In the genomic region with DNA sequence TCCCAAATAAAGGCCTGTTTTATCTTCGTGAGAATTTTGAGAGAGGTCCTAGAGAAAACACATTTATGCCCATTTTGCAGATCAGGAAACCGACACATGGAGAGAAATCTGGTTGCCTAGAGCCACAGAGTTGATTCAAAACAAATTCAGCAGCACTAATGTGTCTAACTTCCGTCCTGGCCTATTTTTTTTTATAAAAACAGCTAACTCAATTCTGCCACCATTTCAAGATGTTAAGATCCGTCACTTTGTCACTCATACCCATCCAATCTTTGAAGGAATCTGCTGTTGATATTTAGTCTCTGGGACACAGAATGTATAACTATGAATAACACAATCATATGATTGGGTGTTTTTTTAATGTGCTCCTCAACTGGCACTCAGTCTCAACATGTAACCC, we compare ENCODE assay signal across 18 cellular contexts.
A peak's percentile ranks its signal among the peaks of the same experiment; 100 is the strongest.
DNase-seq lines count a peak whose midpoint lies in the region; ATAC-seq and TF ChIP-seq lines count a peak whose summit lies in the region.
"Had no signal": no experiment of that assay in that cellular context is flagged by ENCODE, and none has a peak within 500 bp of the region (broad histone marks: within the 10 kb centered on the region; RNA-seq: fewer than 3 reads in every experiment).

No MANE protein-coding gene starts in this region.

- POLR2A ChIA-PET in activated CD4-positive, alpha-beta T cell treated with anti-CD3 and anti-CD28 coated beads for 36 hours (lab: Charles Lee): interaction anchor here (0.7 kb wide), 1 partner anchor 632 kb away, joined by 6 read pairs; no protein-coding TSS in a partner anchor

- CTCF ChIA-PET in activated CD4-positive, alpha-beta T cell treated with anti-CD3 and anti-CD28 coated beads for 36 hours (lab: Charles Lee): no interaction called here

- intact Hi-C loops in activated CD4-positive, alpha-beta T cell treated with anti-CD3 and anti-CD28 coated beads for 36 hours (cut with DNase I, micrococcal nuclease): loop anchor here (5.0 to 10.0 kb wide), 4 partner anchors 86 to 994 kb away; no protein-coding TSS in a partner anchor

- peak overlapping the region; percentile 88 for H3K27ac Mint-ChIP-seq in activated CD4-positive, alpha-beta T cell treated with anti-CD3 and anti-CD28 coated beads for 36 hours
- H3K27ac Mint-ChIP-seq in stimulated activated naive CD8-positive, alpha-beta T cell treated with anti-CD3 and anti-CD28 coated beads, Interleukin-15, amount 100 ng/mL, for 72 hours: peak overlapping the region; percentile 28 to 69
- H3K27ac Mint-ChIP-seq: GM23338 had no signal

- no peaks in the 10 kb centered on the region for H3K9me3 Mint-ChIP-seq in activated CD4-positive, alpha-beta T cell treated with anti-CD3 and anti-CD28 coated beads for 36 hours (ENCODE audit: low read depth)
- no peaks in the 10 kb centered on the region for H3K9me3 Mint-ChIP-seq in stimulated activated naive CD8-positive, alpha-beta T cell treated with anti-CD3 and anti-CD28 coated beads, Interleukin-15, amount 100 ng/mL, for 72 hours
- H3K9me3 Mint-ChIP-seq: GM23338 had no signal

- peaks cover 62% of the 10 kb centered on the region for H3K4me1 Mint-ChIP-seq in activated CD4-positive, alpha-beta T cell treated with anti-CD3 and anti-CD28 coated beads for 36 hours
- H3K4me1 Mint-ChIP-seq in stimulated activated naive CD8-positive, alpha-beta T cell treated with anti-CD3 and anti-CD28 coated beads, Interleukin-15, amount 100 ng/mL, for 72 hours: peaks cover 50% of the 10 kb centered on the region

- H3K36me3 Mint-ChIP-seq in activated CD4-positive, alpha-beta T cell treated with anti-CD3 and anti-CD28 coated beads for 36 hours (ENCODE audit: low read depth): no peaks in the 10 kb centered on the region

- H3K27me3 Mint-ChIP-seq in activated CD4-positive, alpha-beta T cell treated with anti-CD3 and anti-CD28 coated beads for 36 hours: no peaks in the 10 kb centered on the region
- H3K27me3 Mint-ChIP-seq in stimulated activated naive CD8-positive, alpha-beta T cell treated with anti-CD3 and anti-CD28 coated beads, Interleukin-15, amount 100 ng/mL, for 72 hours: no peaks in the 10 kb centered on the region

- peak overlapping the region; percentile 60 for H3K4me3 Mint-ChIP-seq in activated CD4-positive, alpha-beta T cell treated with anti-CD3 and anti-CD28 coated beads for 36 hours
- no peak overlapping the region for H3K4me3 Mint-ChIP-seq in stimulated activated naive CD8-positive, alpha-beta T cell treated with anti-CD3 and anti-CD28 coated beads, Interleukin-15, amount 100 ng/mL, for 72 hours
- H3K4me3 Mint-ChIP-seq: GM23338 had no signal

- ATAC-seq in activated CD4-positive, alpha-beta T cell treated with anti-CD3 and anti-CD28 coated beads for 36 hours: peak; percentile 16
- ATAC-seq in stimulated activated naive CD8-positive, alpha-beta T cell treated with anti-CD3 and anti-CD28 coated beads, Interleukin-15, amount 100 ng/mL, for 72 hours: no peak
- no peak for ATAC-seq in stimulated activated naive CD8-positive, alpha-beta T cell treated with anti-CD3 and anti-CD28 coated beads, Interleukin-15, Interleukin-2, amounts not matched to agents 100 U/mL and 50 U/mL, for 24 hours
- ATAC-seq in GM18861 (IDR thresholded peaks at IDR 0.05; ENCODE audit: unreplicated experiment): no peak
- ATAC-seq in GM18505 (IDR thresholded peaks at IDR 0.05; ENCODE audit: unreplicated experiment): no peak
- ATAC-seq: GM23338, HCT116 had no signal

- no peak for TF ChIP-seq POLR2A in GM18505 (IDR thresholded peaks at IDR 0.05; ENCODE audit: borderline replicate concordance, extremely low read depth, insufficient read depth, insufficient read length)

- no peak for DNase-seq in activated CD4-positive, alpha-beta T cell treated with anti-CD3 and anti-CD28 coated beads for 36 hours
- DNase-seq in activated CD4-positive, alpha-beta T cell treated with anti-CD3 and anti-CD28 coated beads for 4 hours: no peak
- no peak for DNase-seq in stimulated activated naive CD8-positive, alpha-beta T cell treated with anti-CD3 and anti-CD28 coated beads, Interleukin-15, amount 100 ng/mL, for 72 hours
- DNase-seq in stimulated activated naive CD8-positive, alpha-beta T cell treated with anti-CD3 and anti-CD28 coated beads, Interleukin-15, Interleukin-2, amounts not matched to agents 100 U/mL and 50 U/mL, for 24 hours: no peak
- DNase-seq in dermis blood vessel endothelial cell (peak; percentile 37), islet precursor cell (no peak)
- DNase-seq: Calu3, IMR-90, NCI-H1048, NCI-H1436, NCI-H1930, NCI-H345, NCI-H524 treated with DMSO at 0.1 percent for 48 hours, PC-9 had no signal
